ENCODE assay signal across 21 cellular contexts in the genomic region with DNA sequence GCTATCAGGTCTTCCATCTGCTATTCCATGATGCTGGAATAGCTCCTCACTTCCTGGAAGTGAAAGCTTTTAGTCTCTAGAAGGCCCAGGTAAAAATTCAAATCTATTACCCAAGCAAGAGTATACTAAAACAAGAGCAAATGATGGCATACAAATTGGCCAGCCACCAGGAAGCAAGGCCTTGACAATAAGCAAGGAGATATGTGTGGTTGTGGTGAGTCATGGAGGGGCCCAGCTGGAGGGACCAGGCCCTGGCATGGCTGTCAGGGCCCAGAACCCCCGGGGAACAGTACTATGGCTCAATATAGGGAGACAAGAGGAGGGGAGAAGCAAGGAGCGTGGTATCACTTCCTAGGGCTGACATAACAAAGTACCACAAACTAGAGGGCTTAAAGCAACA.
"Had no signal": no experiment of that assay in that cellular context is flagged by ENCODE, and none has a peak within 500 bp of the region (broad histone marks: within the 10 kb centered on the region; RNA-seq: fewer than 3 reads in every experiment).

No MANE protein-coding gene starts in this region.

- H3K36me3 ChIP-seq: ovary, prostate gland, thoracic aorta, upper lobe of left lung had no signal

- H3K36me3 Mint-ChIP-seq: brain; natural killer cell treated with Interleukin-12 subunit alpha and Interleukin-12 subunit beta and Interleukin-15 and Interleukin-18, amount 100 ng/mL, for 72 hours had no signal

- H3K27me3 ChIP-seq: ovary, upper lobe of left lung had no signal

- H3K4me1 ChIP-seq: prostate gland, upper lobe of left lung had no signal

- H3K4me1 Mint-ChIP-seq: activated CD4-positive, alpha-beta T cell treated with anti-CD3 and anti-CD28 coated beads for 36 hours had no signal

- H3K9me3 ChIP-seq: ovary, prostate gland, thoracic aorta, upper lobe of left lung had no signal

- DNase-seq: activated B cell treated with CpG ODN at 0.5 μM for 24 hours; activated CD4-positive, alpha-beta T cell treated with anti-CD3 and anti-CD28 coated beads for 36 hours; activated CD4-positive, alpha-beta T cell treated with anti-CD3 and anti-CD28 coated beads, Interleukin-2, amount 50 U/mL, for 4 hours; activated gamma-delta T cell; activated naive CD4-positive, alpha-beta T cell treated with anti-CD3 and anti-CD28 coated beads, Interleukin-2, amount 50 U/mL, for 16 hours; activated naive CD8-positive, alpha-beta T cell treated with anti-CD3 and anti-CD28 coated beads, Interleukin-2, amount 50 U/mL, for 24 hours; anterior cingulate cortex; hippocampal formation; left ventricle myocardium superior; midbrain; ovary; stimulated activated CD4-positive, alpha-beta T cell treated with anti-CD3 and anti-CD28 coated beads, Interleukin-4, amount 100 ng/mL, for 24 hours; stimulated activated naive CD4-positive, alpha-beta T cell treated with Interleukin-2 at 50 U/mL for 16 hours; T1000; upper lobe of left lung had no signal

- H3K27ac Mint-ChIP-seq: activated B cell treated with CpG ODN at 0.5 μM for 24 hours; activated CD4-positive, alpha-beta T cell treated with anti-CD3 and anti-CD28 coated beads for 36 hours; activated naive CD8-positive, alpha-beta T cell treated with anti-CD3 and anti-CD28 coated beads, Interleukin-2, amount 50 U/mL, for 24 hours; activated T-helper 1 cell treated with anti-CD3 and anti-CD28 coated beads, Interleukin-12 subunit alpha, Interleukin-12 subunit beta, Interleukin-2, Interleukin-4 antibody, amounts not matched to agents 30 ng/mL and 10 ng/mL and 1 ng/mL, durations not matched to agents 14 hours and 24 hours and 36 hours; brain; natural killer cell treated with Interleukin-12 subunit alpha and Interleukin-12 subunit beta and Interleukin-15 and Interleukin-18, amount 100 ng/mL, for 72 hours; T-helper 1 cell treated with Interleukin-12 subunit alpha and Interleukin-12 subunit beta and Interleukin-4 antibody, amounts not matched to agents 30 μg/mL and 1 μg/mL, for 36 hours had no signal

- H3K4me3 Mint-ChIP-seq: activated B cell treated with CpG ODN at 0.5 μM for 24 hours; activated CD4-positive, alpha-beta T cell treated with anti-CD3 and anti-CD28 coated beads for 36 hours; activated naive CD8-positive, alpha-beta T cell treated with anti-CD3 and anti-CD28 coated beads, Interleukin-2, amount 50 U/mL, for 24 hours; activated T-helper 1 cell treated with anti-CD3 and anti-CD28 coated beads, Interleukin-12 subunit alpha, Interleukin-12 subunit beta, Interleukin-2, Interleukin-4 antibody, amounts not matched to agents 30 ng/mL and 10 ng/mL and 1 ng/mL, durations not matched to agents 14 hours and 24 hours and 36 hours; brain; natural killer cell treated with Interleukin-12 subunit alpha and Interleukin-12 subunit beta and Interleukin-15 and Interleukin-18, amount 100 ng/mL, for 72 hours; T-helper 1 cell treated with Interleukin-12 subunit alpha and Interleukin-12 subunit beta and Interleukin-4 antibody, amounts not matched to agents 30 μg/mL and 1 μg/mL, for 36 hours had no signal

- H3K9me3 Mint-ChIP-seq: activated B cell treated with CpG ODN at 0.5 μM for 24 hours; activated naive CD8-positive, alpha-beta T cell treated with anti-CD3 and anti-CD28 coated beads, Interleukin-2, amount 50 U/mL, for 24 hours; activated T-helper 1 cell treated with anti-CD3 and anti-CD28 coated beads, Interleukin-12 subunit alpha, Interleukin-12 subunit beta, Interleukin-2, Interleukin-4 antibody, amounts not matched to agents 30 ng/mL and 10 ng/mL and 1 ng/mL, durations not matched to agents 14 hours and 24 hours and 36 hours; brain; natural killer cell treated with Interleukin-12 subunit alpha and Interleukin-12 subunit beta and Interleukin-15 and Interleukin-18, amount 100 ng/mL, for 72 hours; T-helper 1 cell treated with Interleukin-12 subunit alpha and Interleukin-12 subunit beta and Interleukin-4 antibody, amounts not matched to agents 30 μg/mL and 1 μg/mL, for 36 hours had no signal

- H3K4me3 ChIP-seq: ovary, prostate gland, thoracic aorta, upper lobe of left lung had no signal

- H3K27ac ChIP-seq: ovary, prostate gland, thoracic aorta, upper lobe of left lung had no signal
